Comparison of ENCODE assay signal across 26 cellular contexts in genomic region chr10:58979713-58980112, GRCh38.
"Had no signal": no experiment of that assay in that cellular context is flagged by ENCODE, and none has a peak within 500 bp of the region (broad histone marks: within the 10 kb centered on the region; RNA-seq: fewer than 3 reads in every experiment).

No MANE protein-coding gene starts in this region.

- H3K4me3 ChIP-seq: colonic mucosa, esophagus squamous epithelium, lower lobe of right lung, prostate gland, skin epidermis, spleen, testis, tibial artery had no signal

- H3K36me3 Mint-ChIP-seq: immature natural killer cell; naive thymus-derived CD8-positive, alpha-beta T cell; stimulated activated memory B cell treated with anti-CD40 and anti-IgM and Interleukin-4, amounts not matched to agents 10 μg/mL and 1 μg/mL and 100 μg/mL, for 72 hours; type B pancreatic cell had no signal

- FAIRE-seq: endothelial cell of umbilical vein had no signal

- H3K4me3 Mint-ChIP-seq: dendritic cell treated with granulocyte-macrophage colony-stimulating factor and Interleukin-4, amounts not matched to agents 40 ng/mL and 50 ng/mL, for 4 days; immature natural killer cell; naive thymus-derived CD8-positive, alpha-beta T cell; nephron progenitor cell; stimulated activated memory B cell treated with anti-CD40 and anti-IgM and Interleukin-4, amounts not matched to agents 10 μg/mL and 1 μg/mL and 100 μg/mL, for 72 hours; type B pancreatic cell had no signal

- H3K27ac Mint-ChIP-seq: dendritic cell treated with granulocyte-macrophage colony-stimulating factor and Interleukin-4, amounts not matched to agents 40 ng/mL and 50 ng/mL, for 4 days; immature natural killer cell; nephron progenitor cell; stimulated activated memory B cell treated with anti-CD40 and anti-IgM and Interleukin-4, amounts not matched to agents 10 μg/mL and 1 μg/mL and 100 μg/mL, for 72 hours; type B pancreatic cell had no signal

- H3K27me3 Mint-ChIP-seq: dendritic cell treated with granulocyte-macrophage colony-stimulating factor and Interleukin-4, amounts not matched to agents 40 ng/mL and 50 ng/mL, for 4 days; stimulated activated memory B cell treated with anti-CD40 and anti-IgM and Interleukin-4, amounts not matched to agents 10 μg/mL and 1 μg/mL and 100 μg/mL, for 72 hours; type B pancreatic cell had no signal

- H3K9me3 ChIP-seq: colonic mucosa, esophagus squamous epithelium, lower lobe of right lung, prostate gland, spleen, testis, tibial artery had no signal

- H3K4me1 ChIP-seq: colonic mucosa, esophagus squamous epithelium, lower lobe of right lung, spleen, testis had no signal

- DNase-seq: colonic mucosa; effector memory CD4-positive, alpha-beta T cell; esophagus squamous epithelium; foreskin melanocyte; hypothalamus; immature natural killer cell; islet precursor cell; kidney glomerular epithelial cell; left ventricle myocardium superior; lower lobe of right lung; naive thymus-derived CD8-positive, alpha-beta T cell; nephron progenitor cell; nucleus accumbens; right cardiac atrium; spleen; stimulated activated CD4-positive, alpha-beta T cell treated with anti-CD3 and anti-CD28 coated beads, Interleukin-4, amount 100 ng/mL, for 4 hours; stimulated activated naive CD8-positive, alpha-beta T cell treated with anti-CD3 and anti-CD28 coated beads, Interleukin-15, Interleukin-2, amounts not matched to agents 100 U/mL and 50 U/mL, for 24 hours; substantia nigra; testis; tibial artery had no signal

- H3K4me1 Mint-ChIP-seq: immature natural killer cell; naive thymus-derived CD8-positive, alpha-beta T cell; stimulated activated memory B cell treated with anti-CD40 and anti-IgM and Interleukin-4, amounts not matched to agents 10 μg/mL and 1 μg/mL and 100 μg/mL, for 72 hours had no signal

- ATAC-seq: left ventricle myocardium superior; lower lobe of right lung; naive thymus-derived CD8-positive, alpha-beta T cell; right cardiac atrium; stimulated activated memory B cell treated with anti-CD40 and anti-IgM and Interleukin-4, amounts not matched to agents 10 μg/mL and 1 μg/mL and 100 μg/mL, for 72 hours; stimulated activated naive CD8-positive, alpha-beta T cell treated with anti-CD3 and anti-CD28 coated beads, Interleukin-15, Interleukin-2, amounts not matched to agents 100 U/mL and 50 U/mL, for 24 hours had no signal

- H3K36me3 ChIP-seq: colonic mucosa, esophagus squamous epithelium, lower lobe of right lung, prostate gland, spleen, tibial artery had no signal

- H3K27me3 ChIP-seq: colonic mucosa, esophagus squamous epithelium, spleen, testis, tibial artery had no signal

- H3K27ac ChIP-seq: colonic mucosa, esophagus squamous epithelium, lower lobe of right lung, prostate gland, skin epidermis, spleen, testis, tibial artery had no signal
